ENCODE assay signal across 11 cellular contexts in genomic region chr6:74249658-74250057, GRCh38.
DNase-seq lines count a peak whose midpoint lies in the region; ATAC-seq and TF ChIP-seq lines count a peak whose summit lies in the region.
"Had no signal": no experiment of that assay in that cellular context is flagged by ENCODE, and none has a peak within 500 bp of the region (broad histone marks: within the 10 kb centered on the region; RNA-seq: fewer than 3 reads in every experiment).

No MANE protein-coding gene starts in this region.

- no peak for TF ChIP-seq POLR2A in uterus (IDR thresholded peaks at IDR 0.05)

- DNase-seq in AG09309 (ENCODE audit: low read depth) (peak; percentile 1), choroid plexus epithelial cell (ENCODE audit: low read depth) (peak; percentile 70), uterus (no peak)
- DNase-seq in effector memory CD4-positive, alpha-beta T cell, result no peak
- DNase-seq: BE2C, NCI-H446 treated with DMSO at 0.1 percent for 48 hours had no signal

- H3K4me1 ChIP-seq in effector memory CD4-positive, alpha-beta T cell (ENCODE audit: control insufficient read depth, insufficient read depth, low read length, poor library complexity, severe bottlenecking), result no peaks in the 10 kb centered on the region
- no peaks in the 10 kb centered on the region for H3K4me1 ChIP-seq in uterus
- H3K4me1 ChIP-seq: BE2C had no signal

- H3K27ac ChIP-seq in effector memory CD4-positive, alpha-beta T cell (ENCODE audit: insufficient read depth, low read length, poor library complexity, severe bottlenecking), result no peak overlapping the region
- H3K27ac ChIP-seq in uterus, result no peak overlapping the region

- H3K27me3 ChIP-seq in effector memory CD4-positive, alpha-beta T cell (replicated peaks; ENCODE audit: control insufficient read depth, insufficient read depth, low read length, poor library complexity, severe bottlenecking), result no peaks in the 10 kb centered on the region
- H3K27me3 ChIP-seq in uterus, result no peaks in the 10 kb centered on the region
- H3K27me3 ChIP-seq: BE2C had no signal

- no peak overlapping the region for H3K4me3 ChIP-seq in AG09309 (ENCODE audit: control insufficient read depth, low read depth, low read length)
- no peak overlapping the region for H3K4me3 ChIP-seq in choroid plexus epithelial cell (ENCODE audit: low read depth, low read length)
- H3K4me3 ChIP-seq in effector memory CD4-positive, alpha-beta T cell (ENCODE audit: insufficient read depth, low read depth, low read length, poor library complexity, severe bottlenecking), result no peak overlapping the region
- no peak overlapping the region for H3K4me3 ChIP-seq in uterus

- TF ChIP-seq CTCF in AG09309 (IDR thresholded peaks at IDR 0.05; ENCODE audit: control insufficient read depth, insufficient read depth, low read depth, low read length, missing control alignments) (no peak), choroid plexus epithelial cell (conservative IDR thresholded peaks at IDR 0.05; ENCODE audit: low read depth, low read length) (no peak), uterus (IDR thresholded peaks at IDR 0.05) (no peak)

- H3K36me3 ChIP-seq in effector memory CD4-positive, alpha-beta T cell (ENCODE audit: control insufficient read depth, insufficient read depth, low read length), result no peaks in the 10 kb centered on the region
- H3K36me3 ChIP-seq in uterus, result no peaks in the 10 kb centered on the region
- H3K36me3 ChIP-seq: BE2C had no signal

- H3K9me3 ChIP-seq in effector memory CD4-positive, alpha-beta T cell (ENCODE audit: control insufficient read depth, low read length), result no peaks in the 10 kb centered on the region
- no peaks in the 10 kb centered on the region for H3K9me3 ChIP-seq in uterus
- H3K9me3 ChIP-seq: BE2C had no signal

- intact Hi-C loops in uterus (cut with DNase I; ENCODE audit: low total_unique reads), result no loop called here

- ATAC-seq in GM19467 (IDR thresholded peaks at IDR 0.05; ENCODE audit: unreplicated experiment) (peak; percentile 64), HG03378 (IDR thresholded peaks at IDR 0.05; ENCODE audit: unreplicated experiment) (peak; percentile 94), GM21723 (IDR thresholded peaks at IDR 0.05; ENCODE audit: unreplicated experiment) (no peak), esophagus mucosa (no peak)
- ATAC-seq: SK-N-SH treated with all-trans-retinoic acid at 6 μM for 48 hours had no signal

Comparison
In these comparisons a context has a peak if more than half of its experiments do, and no peak if none do; other contexts are left out.
1. DNase-seq: peak in AG09309 (single experiment) and choroid plexus epithelial cell (single experiment); none in effector memory CD4-positive, alpha-beta T cell (0 of 3) and uterus (0 of 2).
2. ATAC-seq: peak in GM19467 (single experiment) and HG03378 (single experiment); none in GM21723 (single experiment) and esophagus mucosa (single experiment).